ENCODE assay signal across 8 cellular contexts in genomic region chr3:38164966-38165721, GRCh38. TPM values are rescaled to one million over a fixed set of nuclear protein-coding genes. Genes with fewer than 3 reads are reported as not detected.
DNase-seq lines count a peak whose midpoint lies in the region; ATAC-seq, FAIRE-seq and TF ChIP-seq lines count a peak whose summit lies in the region.

Gene OXSR1 (plus strand): TSS chr3:38165537. CDS start chr3:38165877, 340 bp downstream.

- H3K9me3 ChIP-seq in heart left ventricle, result no peaks in the 10 kb centered on the region

- H3K27me3 ChIP-seq in heart left ventricle, result no peaks in the 10 kb centered on the region

- H3K4me3 Mint-ChIP-seq in type B pancreatic cell, result peak within 1 kb of the TSS; percentile 98

- intact Hi-C loops in T-helper 1 cell treated with Interleukin-12 subunit alpha and Interleukin-12 subunit beta and Interleukin-4 antibody, amounts not matched to agents 30 ng/mL and 1 ng/mL, for 36 hours (cut with micrococcal nuclease), result loop anchor here (1.0 to 10.0 kb wide), 10 partner anchors 13 to 1170 kb away; partner anchors contain the start of genes ACAA1, ACVR2B, DLEC1 and EPM2AIP1
- intact Hi-C loops in heart left ventricle (cut with DNase I), result loop anchor here in 6 of 10 donors (1.0 to 2.0 kb wide), 3 partner anchors 26 to 28 kb away; partner anchors contain the start of genes ACAA1 (in 5 of the 6) and MYD88 (in 1 of the 6)

- no peaks in the 10 kb centered on the region for H3K27me3 Mint-ChIP-seq in type B pancreatic cell

- H3K27ac Mint-ChIP-seq in type B pancreatic cell, result peak within 1 kb of the TSS; percentile 100

- H3K4me3 ChIP-seq in heart left ventricle, result peak within 1 kb of the TSS; percentile 65 to 99 (median 91)

- H3K27ac ChIP-seq in heart left ventricle, result peak within 1 kb of the TSS; percentile 89 to 99 (median 97)

- TF ChIP-seq CTCF in heart left ventricle (IDR thresholded peaks at IDR 0.05), result no peak
- TF ChIP-seq CTCF in type B pancreatic cell (conservative IDR thresholded peaks at IDR 0.05), result no peak

- FAIRE-seq in GM12892 (lab: Jason Lieb, UNC), result peak; percentile 99

- H3K9me3 Mint-ChIP-seq in type B pancreatic cell, result no peaks in the 10 kb centered on the region

- peak; percentile 74; the same call in 1 of the 2 replicates for TF ChIP-seq POLR2A in GM12892 (IDR thresholded peaks at IDR 0.05; ENCODE audit: low read depth, low read length)
- TF ChIP-seq POLR2A in heart left ventricle (IDR thresholded peaks at IDR 0.05), result peak; percentile 68 to 82

- WGBS in heart left ventricle, 4 donors, result 0% methylated on average over 28 to 57 of the region's 57 CpGs

- ATAC-seq in HG02852 (IDR thresholded peaks at IDR 0.05; ENCODE audit: unreplicated experiment) (peak; percentile 89), heart left ventricle (peak; percentile 95 to 98 (median 97))

- peak; percentile 87 for DNase-seq in GM12892 (ENCODE audit: insufficient read length)
- peak; percentile 95 for DNase-seq in NCI-H146 treated with DMSO at 0.1 percent for 48 hours (lab: John Stamatoyannopoulos, UW; ENCODE audit: unreplicated experiment)
- DNase-seq in amniotic epithelial cell (ENCODE audit: low read depth), result peak; percentile 100
- DNase-seq in heart left ventricle, result peak; percentile 98 to 100 (median 99)
- peak; percentile 100 for DNase-seq in pons (ENCODE audit: low spot score)
- DNase-seq in type B pancreatic cell (ENCODE audit: extremely low spot score, unreplicated experiment), result peak; percentile 96

- H3K4me1 Mint-ChIP-seq in type B pancreatic cell (ENCODE audit: unreplicated experiment), result peaks cover 11% of the 10 kb centered on the region

- H3K36me3 Mint-ChIP-seq in type B pancreatic cell, result peaks cover 9% of the 10 kb centered on the region

- H3K36me3 ChIP-seq in heart left ventricle, result no peaks in the 10 kb centered on the region

- peaks cover 0 to 35% (median 15%) of the 10 kb centered on the region in 12 donors for H3K4me1 ChIP-seq in heart left ventricle

RNA-seq across cellular contexts. Expression of gene OXSR1, which starts in this region (rescaled TPM):
- polyA plus RNA-seq in GM12892 (2012; ENCODE audit: missing spikeins), result 39.0 TPM
- total RNA-seq in T-helper 1 cell treated with Interleukin-12 subunit alpha and Interleukin-12 subunit beta and Interleukin-4 antibody, amounts not matched to agents 30 ng/mL and 1 ng/mL, for 36 hours, result 50.7 and 51.8 TPM in 2 replicates
- total RNA-seq in heart left ventricle (10 to 100 TPM; 21.4 to 38.3 (median 31.7) TPM), type B pancreatic cell (ENCODE audit: low replicate concordance) (41.1 and 51.1 TPM in 2 replicates)
- polyA plus RNA-seq in heart left ventricle, result 10 to 100 TPM; 10.4 to 32.6 TPM

Comparison
In these comparisons a context has a peak if more than half of its experiments do, and no peak if none do; other contexts are left out.
1. Peak in every context shown above with its lines: DNase-seq, ATAC-seq, H3K4me3 ChIP-seq and H3K27ac ChIP-seq.